1 cellular context compared by ENCODE assay signal in the genomic region with DNA sequence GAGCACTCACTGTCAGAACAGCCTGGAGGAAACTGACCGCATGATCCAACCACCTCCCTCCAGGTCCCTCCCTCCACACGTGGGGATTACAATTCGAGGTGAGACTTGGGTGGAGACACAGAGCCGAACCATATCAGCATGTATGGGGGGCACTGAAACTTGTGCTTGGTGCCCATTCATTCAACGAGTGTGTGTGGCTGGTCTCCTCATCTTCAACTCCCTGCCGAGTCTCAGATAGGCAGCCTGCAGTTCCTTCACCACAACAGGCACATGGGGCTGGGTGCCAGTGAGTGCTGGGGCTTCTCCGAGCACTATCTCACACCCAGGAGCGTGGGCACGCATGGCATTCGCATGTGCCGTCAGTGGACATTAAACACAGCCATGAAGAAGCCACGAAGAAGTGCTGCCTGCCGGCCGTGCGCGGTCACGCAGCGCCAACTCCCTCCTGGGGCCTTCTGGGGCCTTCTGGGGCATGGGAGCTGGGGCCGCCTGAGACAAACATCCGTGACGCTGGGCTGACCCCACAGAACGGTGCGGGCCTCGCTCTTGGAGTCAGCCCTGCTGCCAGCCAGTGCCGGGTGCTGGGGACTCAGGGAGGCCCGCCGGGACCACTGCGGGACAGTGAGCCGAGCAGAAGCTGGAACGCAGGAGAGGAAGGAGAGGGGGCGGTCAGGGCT.
TF ChIP-seq lines count a peak whose summit lies in the region.

No MANE protein-coding gene starts in this region.

TF ChIP-seq in HepG2, 621 proteins besides CTCF, POLR2A, EP300 and RAD21 (continued from another document):
- TF ChIP-seq, protein P1, sequence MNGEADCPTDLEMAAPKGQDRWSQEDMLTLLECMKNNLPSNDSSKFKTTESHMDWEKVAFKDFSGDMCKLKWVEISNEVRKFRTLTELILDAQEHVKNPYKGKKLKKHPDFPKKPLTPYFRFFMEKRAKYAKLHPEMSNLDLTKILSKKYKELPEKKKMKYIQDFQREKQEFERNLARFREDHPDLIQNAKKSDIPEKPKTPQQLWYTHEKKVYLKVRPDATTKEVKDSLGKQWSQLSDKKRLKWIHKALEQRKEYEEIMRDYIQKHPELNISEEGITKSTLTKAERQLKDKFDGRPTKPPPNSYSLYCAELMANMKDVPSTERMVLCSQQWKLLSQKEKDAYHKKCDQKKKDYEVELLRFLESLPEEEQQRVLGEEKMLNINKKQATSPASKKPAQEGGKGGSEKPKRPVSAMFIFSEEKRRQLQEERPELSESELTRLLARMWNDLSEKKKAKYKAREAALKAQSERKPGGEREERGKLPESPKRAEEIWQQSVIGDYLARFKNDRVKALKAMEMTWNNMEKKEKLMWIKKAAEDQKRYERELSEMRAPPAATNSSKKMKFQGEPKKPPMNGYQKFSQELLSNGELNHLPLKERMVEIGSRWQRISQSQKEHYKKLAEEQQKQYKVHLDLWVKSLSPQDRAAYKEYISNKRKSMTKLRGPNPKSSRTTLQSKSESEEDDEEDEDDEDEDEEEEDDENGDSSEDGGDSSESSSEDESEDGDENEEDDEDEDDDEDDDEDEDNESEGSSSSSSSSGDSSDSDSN (CRISPR knock-in tag; IDR thresholded peaks at IDR 0.05), result 0 out of 2 replicates have a peak, but pooled peaks have one; percentile 7
- TF ChIP-seq ZBTB7A (CRISPR knock-in tag; IDR thresholded peaks at IDR 0.05) (0 out of 2 replicates have a peak, but pooled peaks have one; percentile 27), MYNN (CRISPR knock-in tag; IDR thresholded peaks at IDR 0.05; ENCODE audit: low read depth) (peak; percentile 66; the same call in 1 of the 2 replicates), BCL6 (CRISPR knock-in tag; IDR thresholded peaks at IDR 0.05) (no peak), ZNF616 (CRISPR knock-in tag; IDR thresholded peaks at IDR 0.05; ENCODE audit: low read depth) (no peak), PRPF4 (IDR thresholded peaks at IDR 0.05; ENCODE audit: low read depth, low read length, poor library complexity, severe bottlenecking) (no peak), JDP2 (CRISPR knock-in tag; IDR thresholded peaks at IDR 0.05; ENCODE audit: borderline replicate concordance) (no peak), AGO2 (optimal IDR thresholded peaks at IDR 0.05; ENCODE audit: low read depth, low read length) (peak; percentile 65), LBX2 (CRISPR knock-in tag; IDR thresholded peaks at IDR 0.05; ENCODE audit: borderline replicate concordance) (no peak), DNMT3B (CRISPR knock-in tag; conservative IDR thresholded peaks at IDR 0.05) (no peak), NFIC (IDR thresholded peaks at IDR 0.05; ENCODE audit: low read length) (no peak), ZBTB25 (CRISPR knock-in tag; IDR thresholded peaks at IDR 0.05) (no peak), FOSL1 (CRISPR knock-in tag; IDR thresholded peaks at IDR 0.05; ENCODE audit: borderline replicate concordance) (0 out of 2 replicates have a peak, but pooled peaks have one; percentile 13), GTF2F1 (IDR thresholded peaks at IDR 0.05; ENCODE audit: low read length) (no peak), ZBTB43 (CRISPR knock-in tag; conservative IDR thresholded peaks at IDR 0.05) (no peak), ATF7-NPFF (CRISPR knock-in tag; IDR thresholded peaks at IDR 0.05; ENCODE audit: low read depth) (no peak), KMT2A (CRISPR knock-in tag; IDR thresholded peaks at IDR 0.05) (no peak), NFRKB (IDR thresholded peaks at IDR 0.05) (no peak), MED8 (CRISPR knock-in tag; IDR thresholded peaks at IDR 0.05; ENCODE audit: insufficient replicate concordance) (no peak), KDM5B (CRISPR knock-in tag; IDR thresholded peaks at IDR 0.05; ENCODE audit: borderline replicate concordance) (peak; percentile 40; the same call in 1 of the 2 replicates), HDAC1 (CRISPR knock-in tag; IDR thresholded peaks at IDR 0.05) (no peak), ZBTB7B (CRISPR knock-in tag; IDR thresholded peaks at IDR 0.05) (no peak), ZNF597 (CRISPR knock-in tag; IDR thresholded peaks at IDR 0.05) (no peak), SP1 (IDR thresholded peaks at IDR 0.05) (no peak), SP1 (CRISPR knock-in tag; IDR thresholded peaks at IDR 0.05) (0 out of 2 replicates have a peak, but pooled peaks have one; percentile 21), ZNF660 (CRISPR knock-in tag; IDR thresholded peaks at IDR 0.05; ENCODE audit: borderline replicate concordance, low read depth) (no peak), HHEX (CRISPR knock-in tag; IDR thresholded peaks at IDR 0.05) (no peak), YY1 (IDR thresholded peaks at IDR 0.05; ENCODE audit: insufficient read depth, insufficient replicate concordance, low read depth, low read length) (peak; percentile 1), YEATS4 (CRISPR knock-in tag; IDR thresholded peaks at IDR 0.05; ENCODE audit: borderline replicate concordance) (no peak)
- TF ChIP-seq, protein P2, sequence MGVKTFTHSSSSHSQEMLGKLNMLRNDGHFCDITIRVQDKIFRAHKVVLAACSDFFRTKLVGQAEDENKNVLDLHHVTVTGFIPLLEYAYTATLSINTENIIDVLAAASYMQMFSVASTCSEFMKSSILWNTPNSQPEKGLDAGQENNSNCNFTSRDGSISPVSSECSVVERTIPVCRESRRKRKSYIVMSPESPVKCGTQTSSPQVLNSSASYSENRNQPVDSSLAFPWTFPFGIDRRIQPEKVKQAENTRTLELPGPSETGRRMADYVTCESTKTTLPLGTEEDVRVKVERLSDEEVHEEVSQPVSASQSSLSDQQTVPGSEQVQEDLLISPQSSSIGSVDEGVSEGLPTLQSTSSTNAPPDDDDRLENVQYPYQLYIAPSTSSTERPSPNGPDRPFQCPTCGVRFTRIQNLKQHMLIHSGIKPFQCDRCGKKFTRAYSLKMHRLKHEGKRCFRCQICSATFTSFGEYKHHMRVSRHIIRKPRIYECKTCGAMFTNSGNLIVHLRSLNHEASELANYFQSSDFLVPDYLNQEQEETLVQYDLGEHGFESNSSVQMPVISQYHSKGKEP (CRISPR knock-in tag; IDR thresholded peaks at IDR 0.05), result no peak
- TF ChIP-seq, protein P3, sequence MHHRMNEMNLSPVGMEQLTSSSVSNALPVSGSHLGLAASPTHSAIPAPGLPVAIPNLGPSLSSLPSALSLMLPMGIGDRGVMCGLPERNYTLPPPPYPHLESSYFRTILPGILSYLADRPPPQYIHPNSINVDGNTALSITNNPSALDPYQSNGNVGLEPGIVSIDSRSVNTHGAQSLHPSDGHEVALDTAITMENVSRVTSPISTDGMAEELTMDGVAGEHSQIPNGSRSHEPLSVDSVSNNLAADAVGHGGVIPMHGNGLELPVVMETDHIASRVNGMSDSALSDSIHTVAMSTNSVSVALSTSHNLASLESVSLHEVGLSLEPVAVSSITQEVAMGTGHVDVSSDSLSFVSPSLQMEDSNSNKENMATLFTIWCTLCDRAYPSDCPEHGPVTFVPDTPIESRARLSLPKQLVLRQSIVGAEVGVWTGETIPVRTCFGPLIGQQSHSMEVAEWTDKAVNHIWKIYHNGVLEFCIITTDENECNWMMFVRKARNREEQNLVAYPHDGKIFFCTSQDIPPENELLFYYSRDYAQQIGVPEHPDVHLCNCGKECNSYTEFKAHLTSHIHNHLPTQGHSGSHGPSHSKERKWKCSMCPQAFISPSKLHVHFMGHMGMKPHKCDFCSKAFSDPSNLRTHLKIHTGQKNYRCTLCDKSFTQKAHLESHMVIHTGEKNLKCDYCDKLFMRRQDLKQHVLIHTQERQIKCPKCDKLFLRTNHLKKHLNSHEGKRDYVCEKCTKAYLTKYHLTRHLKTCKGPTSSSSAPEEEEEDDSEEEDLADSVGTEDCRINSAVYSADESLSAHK (CRISPR knock-in tag; IDR thresholded peaks at IDR 0.05; ENCODE audit: borderline replicate concordance), result no peak
- TF ChIP-seq, protein P4, sequence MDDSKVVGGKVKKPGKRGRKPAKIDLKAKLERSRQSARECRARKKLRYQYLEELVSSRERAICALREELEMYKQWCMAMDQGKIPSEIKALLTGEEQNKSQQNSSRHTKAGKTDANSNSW (CRISPR knock-in tag; IDR thresholded peaks at IDR 0.05; ENCODE audit: borderline replicate concordance), result no peak
TF ChIP-seq in HepG2: peak in this region for 42.
